12 cellular contexts compared by ENCODE assay signal in genomic region chr4:23455482-23455881, GRCh38.
DNase-seq lines count a peak whose midpoint lies in the region; ATAC-seq, FAIRE-seq and TF ChIP-seq lines count a peak whose summit lies in the region.
"Had no signal": no experiment of that assay in that cellular context is flagged by ENCODE, and none has a peak within 500 bp of the region (broad histone marks: within the 10 kb centered on the region; RNA-seq: fewer than 3 reads in every experiment).

No MANE protein-coding gene starts in this region.

- H3K9ac ChIP-seq in SK-N-SH, result no peak overlapping the region

- DNase-seq in SK-N-SH (no peak), body of pancreas (peak; percentile 16 to 46 (median 18)), kidney epithelial cell (ENCODE audit: low read depth) (no peak), urothelium cell line (ENCODE audit: low spot score) (peak; percentile 4), middle frontal gyrus (ENCODE audit: extremely low spot score, low spot score) (no peak)
- DNase-seq: amygdala, NCI-H2081 treated with DMSO at 0.1 percent for 48 hours had no signal

- H3K27me3 ChIP-seq in SK-N-SH (ENCODE audit: insufficient read depth) (no peaks in the 10 kb centered on the region), body of pancreas (no peaks in the 10 kb centered on the region), kidney epithelial cell (ENCODE audit: control insufficient read depth, insufficient read depth, low read length) (no peaks in the 10 kb centered on the region)

- no peak for TF ChIP-seq POLR2A in body of pancreas (IDR thresholded peaks at IDR 0.05)

- H3K4me3 ChIP-seq in SK-N-SH (ENCODE audit: low read depth in 2 of 2, low read length in 1 of 2) (no peak overlapping the region; a peak in 1 of 4 replicates), body of pancreas (no peak overlapping the region), kidney epithelial cell (ENCODE audit: low read depth, low read length) (no peak overlapping the region)

- H3K36me3 ChIP-seq in SK-N-SH (replicated peaks in 1 of 2; ENCODE audit: control insufficient read depth in 1 of 2, insufficient read depth in 2 of 2, low read length in 1 of 2), result no peaks in the 10 kb centered on the region
- no peaks in the 10 kb centered on the region for H3K36me3 ChIP-seq in body of pancreas (replicated peaks in 1 of 2; ENCODE audit: insufficient read depth in 1 of 2, low read depth in 2 of 2)
- no peaks in the 10 kb centered on the region for H3K36me3 ChIP-seq in kidney epithelial cell (ENCODE audit: control insufficient read depth, insufficient read depth, low read length)

- peak; percentile 13; the same call in 1 of the 2 replicates for TF ChIP-seq RAD21 in SK-N-SH (IDR thresholded peaks at IDR 0.05; ENCODE audit: low read length)

- TF ChIP-seq EP300 in SK-N-SH (IDR thresholded peaks at IDR 0.05; ENCODE audit: borderline replicate concordance in 1 of 2, low read depth in 1 of 2, low read length in 1 of 2), result no peak

- H3K79me2 ChIP-seq in SK-N-SH (ENCODE audit: insufficient read depth), result no peaks in the 10 kb centered on the region

- no peaks in the 10 kb centered on the region for H4K20me1 ChIP-seq in SK-N-SH (ENCODE audit: insufficient read depth)

- H3K9me3 ChIP-seq in SK-N-SH, result no peaks in the 10 kb centered on the region
- no peaks in the 10 kb centered on the region for H3K9me3 ChIP-seq in body of pancreas

- 0% methylated on average over 3 of the region's 3 CpGs for WGBS in SK-N-SH (ENCODE audit: low lambda C conversion rate)
- 0 to 1% methylated on average over 3 of the region's 3 CpGs for WGBS in body of pancreas, 2 donors

- TF ChIP-seq CTCF in SK-N-SH (IDR thresholded peaks at IDR 0.05), result no peak
- peak in 4 of 7 experiments; percentile 33 to 39 (median 38) for TF ChIP-seq CTCF in body of pancreas (IDR thresholded peaks at IDR 0.05)
- TF ChIP-seq CTCF in kidney epithelial cell (IDR thresholded peaks at IDR 0.05; ENCODE audit: insufficient read depth, low read length, poor library complexity, severe bottlenecking), result peak; percentile 48

- no peak overlapping the region for H3K4me2 ChIP-seq in SK-N-SH

- FAIRE-seq in urothelium cell line (lab: Jason Lieb, UNC), result no peak

- H3K9me2 ChIP-seq in SK-N-SH, result no peaks in the 10 kb centered on the region

- H3K27ac ChIP-seq in SK-N-SH (ENCODE audit: low read depth in 2 of 2, low read length in 1 of 2), result no peak overlapping the region
- H3K27ac ChIP-seq in body of pancreas, result no peak overlapping the region

- intact Hi-C loops in body of pancreas (cut with DNase I), result no loop called here

- no peaks in the 10 kb centered on the region for H3F3A ChIP-seq in SK-N-SH (replicated peaks; ENCODE audit: insufficient read depth)

- CTCF ChIA-PET in SK-N-SH (lab: Yijun Ruan, JAX), result interaction anchor here (0.6 kb wide), 1 partner anchor 12 kb away, joined by 3 read pairs; no protein-coding TSS in a partner anchor

- ATAC-seq in SK-N-SH treated with all-trans-retinoic acid at 6 μM for 48 hours (no peak), body of pancreas (peak; percentile 58), GM19035 (IDR thresholded peaks at IDR 0.05; ENCODE audit: unreplicated experiment) (no peak), GM18873 (IDR thresholded peaks at IDR 0.05; ENCODE audit: low FRiP score, unreplicated experiment) (no peak)
- ATAC-seq: esophagus mucosa; stimulated activated effector memory CD8-positive, alpha-beta T cell treated with anti-CD3 and anti-CD28 coated beads, Interleukin-12 subunit alpha, Interleukin-12 subunit beta, amount 100 ng/mL, for 72 hours had no signal

- no peaks in the 10 kb centered on the region for H3K4me1 ChIP-seq in SK-N-SH (ENCODE audit: control insufficient read depth in 1 of 2, insufficient read depth in 2 of 2, low read depth in 1 of 2, low read length in 1 of 2)
- no peaks in the 10 kb centered on the region for H3K4me1 ChIP-seq in body of pancreas

- H2AFZ ChIP-seq in SK-N-SH (ENCODE audit: low read depth), result no peak overlapping the region

- POLR2A ChIA-PET in SK-N-SH (lab: Yijun Ruan, JAX), result no interaction called here

TF ChIP-seq in SK-N-SH, 30 proteins besides CTCF, POLR2A, EP300 and RAD21 (continues in another document):
- no peak for TF ChIP-seq TEAD4 (IDR thresholded peaks at IDR 0.05; ENCODE audit: borderline replicate concordance, insufficient read depth)
- TF ChIP-seq ZBTB33 (IDR thresholded peaks at IDR 0.05; ENCODE audit: borderline replicate concordance, low read depth), result no peak
- no peak for TF ChIP-seq MEF2A (IDR thresholded peaks at IDR 0.05; ENCODE audit: borderline replicate concordance, low read depth)
- TF ChIP-seq RCOR1 (IDR thresholded peaks at IDR 0.05; ENCODE audit: low read length), result no peak
- TF ChIP-seq CHD2 (IDR thresholded peaks at IDR 0.05; ENCODE audit: low read length, partially characterized antibody), result no peak
- no peak for TF ChIP-seq GATA2 (CRISPR knock-in tag; IDR thresholded peaks at IDR 0.05)
- TF ChIP-seq RXRA (IDR thresholded peaks at IDR 0.05; ENCODE audit: borderline replicate concordance, low read depth), result no peak
- no peak for TF ChIP-seq NRF1 (IDR thresholded peaks at IDR 0.05; ENCODE audit: low read depth, low read length)
- no peak for TF ChIP-seq SIN3A (IDR thresholded peaks at IDR 0.05; ENCODE audit: borderline replicate concordance, low read depth, low read length)
- no peak for TF ChIP-seq TAF1 (IDR thresholded peaks at IDR 0.05; ENCODE audit: borderline replicate concordance, low read depth, low read length)
- no peak for TF ChIP-seq TCF12 (IDR thresholded peaks at IDR 0.05)
- no peak for TF ChIP-seq USF1 (IDR thresholded peaks at IDR 0.05; ENCODE audit: borderline replicate concordance, low read depth)
- TF ChIP-seq SMC3 (IDR thresholded peaks at IDR 0.05; ENCODE audit: low read depth, low read length), result no peak

TF ChIP-seq in SK-N-SH treated with all-trans-retinoic acid at 6 μM for 48 hours, 23 proteins besides CTCF, POLR2A, EP300 and RAD21:
- TF ChIP-seq OSR1 (CRISPR knock-in tag; IDR thresholded peaks at IDR 0.05), result no peak
- TF ChIP-seq PPARA (CRISPR knock-in tag; IDR thresholded peaks at IDR 0.05; ENCODE audit: borderline replicate concordance), result no peak
- TF ChIP-seq TCF4 (CRISPR knock-in tag; IDR thresholded peaks at IDR 0.05; ENCODE audit: borderline replicate concordance), result no peak
- TF ChIP-seq ZFP30 (CRISPR knock-in tag; IDR thresholded peaks at IDR 0.05), result no peak
- TF ChIP-seq TSHZ2 (CRISPR knock-in tag; IDR thresholded peaks at IDR 0.05), result no peak
- no peak for TF ChIP-seq ZNF565 (CRISPR knock-in tag; conservative IDR thresholded peaks at IDR 0.05; ENCODE audit: low read depth)
- no peak for TF ChIP-seq ZNF8 (CRISPR knock-in tag; IDR thresholded peaks at IDR 0.05)
- TF ChIP-seq CSDC2 (CRISPR knock-in tag; IDR thresholded peaks at IDR 0.05), result no peak
- no peak for TF ChIP-seq RARB (CRISPR knock-in tag; IDR thresholded peaks at IDR 0.05)

Comparison
In these comparisons a context has a peak if more than half of its experiments do, and no peak if none do; other contexts are left out.
1. DNase-seq: peak in body of pancreas (4 of 4) and urothelium cell line (single experiment); none in SK-N-SH (single experiment), kidney epithelial cell (single experiment) and middle frontal gyrus (single experiment).